In genomic region chr2:68127358-68128242, GRCh38 we compare ENCODE assay signal across 13 cellular contexts. TPM values are rescaled to one million over a fixed set of nuclear protein-coding genes. Genes with fewer than 3 reads are reported as not detected.
DNase-seq lines count a peak whose midpoint lies in the region; ATAC-seq and TF ChIP-seq lines count a peak whose summit lies in the region.
"Had no signal": no experiment of that assay in that cellular context is flagged by ENCODE, and none has a peak within 500 bp of the region (broad histone marks: within the 10 kb centered on the region; RNA-seq: fewer than 3 reads in every experiment).

No MANE protein-coding gene starts in this region.

- peaks cover 0 to 35% (median 10%) of the 10 kb centered on the region in 9 donors for H3K36me3 ChIP-seq in heart left ventricle

- H3K36me3 Mint-ChIP-seq in memory B cell, result peaks cover 3% of the 10 kb centered on the region
- H3K36me3 Mint-ChIP-seq: activated naive CD4-positive, alpha-beta T cell treated with anti-CD3 and anti-CD28 coated beads, Interleukin-2, amount 50 U/mL, for 72 hours had no signal

- H3K9me3 Mint-ChIP-seq in memory B cell, result no peaks in the 10 kb centered on the region
- H3K9me3 Mint-ChIP-seq: activated naive CD4-positive, alpha-beta T cell treated with anti-CD3 and anti-CD28 coated beads, Interleukin-2, amount 50 U/mL, for 72 hours; neural progenitor cell; stimulated activated effector memory CD8-positive, alpha-beta T cell treated with anti-CD3 and anti-CD28 coated beads, Interleukin-12 subunit alpha, Interleukin-12 subunit beta, amount 100 ng/mL, for 72 hours had no signal

- ATAC-seq in GM18873 (IDR thresholded peaks at IDR 0.05; ENCODE audit: low FRiP score, unreplicated experiment) (peak; percentile 56), GM21737 (IDR thresholded peaks at IDR 0.05; ENCODE audit: unreplicated experiment) (peak; percentile 68), HG03378 (IDR thresholded peaks at IDR 0.05; ENCODE audit: unreplicated experiment) (peak; percentile 92), memory B cell (ENCODE audit: low read depth) (peak; percentile 93), heart left ventricle (no peak)
- ATAC-seq: activated naive CD4-positive, alpha-beta T cell treated with anti-CD3 and anti-CD28 coated beads, Interleukin-2, amount 50 U/mL, for 72 hours; stimulated activated effector memory CD8-positive, alpha-beta T cell treated with anti-CD3 and anti-CD28 coated beads, Interleukin-12 subunit alpha, Interleukin-12 subunit beta, amount 100 ng/mL, for 72 hours had no signal

- no peak for TF ChIP-seq CTCF in heart left ventricle (IDR thresholded peaks at IDR 0.05)

- intact Hi-C loops in heart left ventricle (cut with DNase I), result loop anchor here in 5 of 10 donors (10.0 kb wide), 3 partner anchors 67 to 227 kb away; partner anchors contain the start of gene PPP3R1 (in 2 of the 5)

- H3K4me1 ChIP-seq in heart left ventricle, result peaks cover 0 to 3% (median under 1%) of the 10 kb centered on the region in 12 donors
- H3K4me1 ChIP-seq: neural progenitor cell had no signal

- H3K9me3 ChIP-seq in heart left ventricle, result no peaks in the 10 kb centered on the region

- peak overlapping the region; percentile 75 for H3K27ac Mint-ChIP-seq in memory B cell
- H3K27ac Mint-ChIP-seq: activated naive CD4-positive, alpha-beta T cell treated with anti-CD3 and anti-CD28 coated beads, Interleukin-2, amount 50 U/mL, for 72 hours; neural progenitor cell; stimulated activated effector memory CD8-positive, alpha-beta T cell treated with anti-CD3 and anti-CD28 coated beads, Interleukin-12 subunit alpha, Interleukin-12 subunit beta, amount 100 ng/mL, for 72 hours had no signal

- 49 to 97% (median 70%) methylated on average over 2 of the region's 2 CpGs for WGBS in heart left ventricle, 4 donors

- H3K4me1 Mint-ChIP-seq in memory B cell, result peaks cover 22% of the 10 kb centered on the region
- H3K4me1 Mint-ChIP-seq: stimulated activated effector memory CD8-positive, alpha-beta T cell treated with anti-CD3 and anti-CD28 coated beads, Interleukin-12 subunit alpha, Interleukin-12 subunit beta, amount 100 ng/mL, for 72 hours had no signal

- DNase-seq in memory B cell (ENCODE audit: low spot score in 2 of 2) (peak in 1 of 2 donors; percentile 12), heart left ventricle (no peak), hepatic stellate cell (ENCODE audit: low spot score) (no peak), GM03348 (ENCODE audit: low spot score) (no peak)
- no peak for DNase-seq in stimulated activated CD4-positive, alpha-beta T cell treated with anti-CD3 and anti-CD28 coated beads, Interleukin-4, amount 100 ng/mL, for 24 hours
- DNase-seq: activated CD4-positive, alpha-beta T cell treated with anti-CD3 and anti-CD28 coated beads, Interleukin-2, amount 50 U/mL, for 48 hours had no signal

- no peak overlapping the region for H3K4me3 ChIP-seq in heart left ventricle
- H3K4me3 ChIP-seq: neural progenitor cell, SK-N-MC had no signal

- no peaks in the 10 kb centered on the region for H3K27me3 ChIP-seq in heart left ventricle
- H3K27me3 ChIP-seq: neural progenitor cell had no signal

- H3K27me3 Mint-ChIP-seq in memory B cell, result no peaks in the 10 kb centered on the region

- H3K27ac ChIP-seq in heart left ventricle, result no peak overlapping the region
- H3K27ac ChIP-seq: neural progenitor cell, SK-N-MC had no signal

- H3K4me3 Mint-ChIP-seq in memory B cell, result peak overlapping the region; percentile 37
- H3K4me3 Mint-ChIP-seq: neural progenitor cell; stimulated activated effector memory CD8-positive, alpha-beta T cell treated with anti-CD3 and anti-CD28 coated beads, Interleukin-12 subunit alpha, Interleukin-12 subunit beta, amount 100 ng/mL, for 72 hours had no signal

- no peak for TF ChIP-seq POLR2A in heart left ventricle (IDR thresholded peaks at IDR 0.05)

RNA-seq across cellular contexts. Expression of gene PNO1, which starts 30.1 kb away (rescaled TPM):
- 10 to 100 TPM in 3 of 9 donors, 1 to 10 TPM in 6; 6.6 to 11.3 (median 8.8) TPM for total RNA-seq in heart left ventricle
- 10 to 100 TPM in 1 of 2 donors, 1 to 10 TPM in 1; 4.5 to 20.1 TPM for polyA plus RNA-seq in heart left ventricle

Comparison
In these comparisons a context has a peak if more than half of its experiments do, and no peak if none do; other contexts are left out.
1. ATAC-seq: peak in GM18873 (single experiment), GM21737 (single experiment), HG03378 (single experiment) and memory B cell (single experiment); none in heart left ventricle (0 of 4).